In genomic region chr1:3787347-3787710, GRCh38 we compare ENCODE assay signal across 20 cellular contexts. TPM values are rescaled to one million over a fixed set of nuclear protein-coding genes. Genes with fewer than 3 reads are reported as not detected.
DNase-seq lines count a peak whose midpoint lies in the region; ATAC-seq and TF ChIP-seq lines count a peak whose summit lies in the region.
"Had no signal": no experiment of that assay in that cellular context is flagged by ENCODE, and none has a peak within 500 bp of the region (broad histone marks: within the 10 kb centered on the region; RNA-seq: fewer than 3 reads in every experiment).

No MANE protein-coding gene starts in this region.

- CTCF ChIA-PET in MCF 10A (lab: Yijun Ruan, JAX) = interaction anchor here (0.6 kb wide), 2 partner anchors 11 to 222 kb away, joined by 3 read pairs; no protein-coding TSS in a partner anchor

- H3K27ac Mint-ChIP-seq in T-helper 2 cell treated with Interferon-gamma antibody and Interleukin-4, amounts not matched to agents 5 μg/mL and 100 μg/mL, for 36 hours = no peak overlapping the region
- no peak overlapping the region for H3K27ac Mint-ChIP-seq in activated naive CD8-positive, alpha-beta T cell treated with anti-CD3 and anti-CD28 coated beads, Interleukin-2, amount 10 ng/mL, durations not matched to agents 7 days and 5 days
- H3K27ac Mint-ChIP-seq in MCF 10A (ENCODE audit: low read depth, unreplicated experiment) = no peak overlapping the region

- POLR2A ChIA-PET in activated naive CD8-positive, alpha-beta T cell treated with anti-CD3 and anti-CD28 coated beads, Interleukin-2, amount 10 ng/mL, durations not matched to agents 7 days and 5 days (lab: Charles Lee) = interaction anchor here (1.4 kb wide), 1 partner anchor 9 kb away, joined by 6 read pairs; the partner anchor contains the start of gene LRRC47
- POLR2A ChIA-PET in MCF 10A (lab: Yijun Ruan, JAX) = interaction anchor here (3.7 kb wide), 1 partner anchor 8 kb away, joined by 20 read pairs; the partner anchor contains the start of gene LRRC47

- no peak for TF ChIP-seq CTCF in MCF 10A (IDR thresholded peaks at IDR 0.05; ENCODE audit: unreplicated experiment)
- no peak for TF ChIP-seq CTCF in coronary artery (IDR thresholded peaks at IDR 0.05)

- peaks cover 30% of the 10 kb centered on the region for H3K36me3 Mint-ChIP-seq in T-helper 2 cell treated with Interferon-gamma antibody and Interleukin-4, amounts not matched to agents 5 μg/mL and 100 μg/mL, for 36 hours (ENCODE audit: low read depth)
- H3K36me3 Mint-ChIP-seq in activated naive CD8-positive, alpha-beta T cell treated with anti-CD3 and anti-CD28 coated beads, Interleukin-2, amount 10 ng/mL, durations not matched to agents 7 days and 5 days = peaks cover 10% of the 10 kb centered on the region
- H3K36me3 Mint-ChIP-seq in MCF 10A (ENCODE audit: insufficient read depth, unreplicated experiment) = peaks cover 68% of the 10 kb centered on the region

- intact Hi-C loops in MCF 10A (cut with micrococcal nuclease) = no loop called here

- H3K27ac ChIP-seq in coronary artery = no peak overlapping the region
- H3K27ac ChIP-seq: 22Rv1, RWPE1, thoracic aorta, VCaP had no signal

- H3K4me1 Mint-ChIP-seq in T-helper 2 cell treated with Interferon-gamma antibody and Interleukin-4, amounts not matched to agents 5 μg/mL and 100 μg/mL, for 36 hours (ENCODE audit: low read depth) = no peaks in the 10 kb centered on the region
- H3K4me1 Mint-ChIP-seq in activated naive CD8-positive, alpha-beta T cell treated with anti-CD3 and anti-CD28 coated beads, Interleukin-2, amount 10 ng/mL, durations not matched to agents 7 days and 5 days = peaks cover 5% of the 10 kb centered on the region
- peaks cover 4% of the 10 kb centered on the region for H3K4me1 Mint-ChIP-seq in MCF 10A (ENCODE audit: insufficient read depth, unreplicated experiment)

- H3K27me3 Mint-ChIP-seq in T-helper 2 cell treated with Interferon-gamma antibody and Interleukin-4, amounts not matched to agents 5 μg/mL and 100 μg/mL, for 36 hours (ENCODE audit: low read depth) = no peaks in the 10 kb centered on the region
- H3K27me3 Mint-ChIP-seq in activated naive CD8-positive, alpha-beta T cell treated with anti-CD3 and anti-CD28 coated beads, Interleukin-2, amount 10 ng/mL, durations not matched to agents 7 days and 5 days = peaks cover 1% of the 10 kb centered on the region
- H3K27me3 Mint-ChIP-seq in MCF 10A (ENCODE audit: insufficient read depth, unreplicated experiment) = no peaks in the 10 kb centered on the region

- no peak overlapping the region for H3K4me3 Mint-ChIP-seq in T-helper 2 cell treated with Interferon-gamma antibody and Interleukin-4, amounts not matched to agents 5 μg/mL and 100 μg/mL, for 36 hours
- no peak overlapping the region for H3K4me3 Mint-ChIP-seq in activated naive CD8-positive, alpha-beta T cell treated with anti-CD3 and anti-CD28 coated beads, Interleukin-2, amount 10 ng/mL, durations not matched to agents 7 days and 5 days
- no peak overlapping the region for H3K4me3 Mint-ChIP-seq in MCF 10A (ENCODE audit: unreplicated experiment)

- peak; percentile 19 for DNase-seq in activated CD4-positive, CD25-positive, alpha-beta regulatory T cell treated with anti-CD3 and anti-CD28 coated beads, Interleukin-2, amount 50 U/mL, for 16 hours (ENCODE audit: low read depth, low spot score)
- DNase-seq in activated CD4-positive, CD25-positive, alpha-beta regulatory T cell (lab: John Stamatoyannopoulos, UW) = no peak
- DNase-seq in T-helper 2 cell treated with Interferon-gamma antibody and Interleukin-4, amounts not matched to agents 5 μg/mL and 100 μg/mL, for 36 hours (ENCODE audit: low spot score) = peak; percentile 40
- no peak for DNase-seq in activated naive CD8-positive, alpha-beta T cell treated with anti-CD3 and anti-CD28 coated beads, Interleukin-2, amount 10 ng/mL, durations not matched to agents 7 days and 5 days
- DNase-seq in stimulated activated CD4-positive, alpha-beta T cell treated with anti-CD3 and anti-CD28 coated beads, Interleukin-4, amount 100 ng/mL, for 24 hours = peak; percentile 66
- DNase-seq in DMS79 treated with DMSO at 0.1 percent for 48 hours (lab: John Stamatoyannopoulos, UW) = no peak
- no peak for DNase-seq in MCF 10A (ENCODE audit: unreplicated experiment)
- no peak for DNase-seq in coronary artery (ENCODE audit: low spot score)
- DNase-seq: COR-L47, foreskin melanocyte, KBM-7, NCI-H1436 treated with DMSO at 0.1 percent for 48 hours, NCI-H510A treated with DMSO at 0.1 percent for 48 hours, retina had no signal

- ATAC-seq in activated naive CD8-positive, alpha-beta T cell treated with anti-CD3 and anti-CD28 coated beads, Interleukin-2, amount 10 ng/mL, durations not matched to agents 7 days and 5 days (ENCODE audit: low read depth) = peak; percentile 60

- no peaks in the 10 kb centered on the region for H3K9me3 Mint-ChIP-seq in T-helper 2 cell treated with Interferon-gamma antibody and Interleukin-4, amounts not matched to agents 5 μg/mL and 100 μg/mL, for 36 hours
- H3K9me3 Mint-ChIP-seq in activated naive CD8-positive, alpha-beta T cell treated with anti-CD3 and anti-CD28 coated beads, Interleukin-2, amount 10 ng/mL, durations not matched to agents 7 days and 5 days = no peaks in the 10 kb centered on the region
- H3K9me3 Mint-ChIP-seq in MCF 10A (ENCODE audit: unreplicated experiment) = no peaks in the 10 kb centered on the region

- no TSS peak for BruUV-seq in MCF 10A (replicated peaks; lab: Mats Ljungman, UMichigan)

- H3K4me3 ChIP-seq in coronary artery = no peak overlapping the region
- H3K4me3 ChIP-seq: thoracic aorta had no signal

RNA-seq across cellular contexts. Expression of gene LRRC47, which starts 9.0 kb away (rescaled TPM):
- total RNA-seq in activated naive CD8-positive, alpha-beta T cell treated with anti-CD3 and anti-CD28 coated beads, Interleukin-2, amount 10 ng/mL, durations not matched to agents 7 days and 5 days = 10 to 100 TPM; 32.0 to 40.6 TPM
- 46.1 and 53.0 TPM in 2 replicates for total RNA-seq in MCF 10A (2022)

RNA-seq across cellular contexts. Expression of gene SMIM1, which starts 14.8 kb away (rescaled TPM):
- total RNA-seq in activated naive CD8-positive, alpha-beta T cell treated with anti-CD3 and anti-CD28 coated beads, Interleukin-2, amount 10 ng/mL, durations not matched to agents 7 days and 5 days = 1 to 10 TPM in 1 of 2 experiments, under 1 TPM in 1; 0.94 to 2.1 TPM
- 1.2 TPM in 1 of 2 replicates, not detected in the other for total RNA-seq in MCF 10A (2022)
- total RNA-seq: myocyte had no signal

RNA-seq across cellular contexts. Expression of gene CCDC27, which starts 35.1 kb away (rescaled TPM):
- not detected for total RNA-seq in activated naive CD8-positive, alpha-beta T cell treated with anti-CD3 and anti-CD28 coated beads, Interleukin-2, amount 10 ng/mL, durations not matched to agents 7 days and 5 days
- total RNA-seq in MCF 10A (2022) = not detected in 2 replicates
- total RNA-seq: astrocyte, myocyte, thoracic aorta had no signal

Comparison
In these comparisons a context has a peak if more than half of its experiments do, and no peak if none do; other contexts are left out.
1. DNase-seq: peak in activated CD4-positive, CD25-positive, alpha-beta regulatory T cell treated with anti-CD3 and anti-CD28 coated beads, Interleukin-2, amount 50 U/mL, for 16 hours (single experiment), T-helper 2 cell treated with Interferon-gamma antibody and Interleukin-4, amounts not matched to agents 5 μg/mL and 100 μg/mL, for 36 hours (single experiment) and stimulated activated CD4-positive, alpha-beta T cell treated with anti-CD3 and anti-CD28 coated beads, Interleukin-4, amount 100 ng/mL, for 24 hours (single experiment); none in activated CD4-positive, CD25-positive, alpha-beta regulatory T cell (0 of 4), activated naive CD8-positive, alpha-beta T cell treated with anti-CD3 and anti-CD28 coated beads, Interleukin-2, amount 10 ng/mL, durations not matched to agents 7 days and 5 days (single experiment), DMS79 treated with DMSO at 0.1 percent for 48 hours (single experiment), MCF 10A (single experiment) and coronary artery (single experiment).